ENCODE assay signal across 3 cellular contexts in the genomic region with DNA sequence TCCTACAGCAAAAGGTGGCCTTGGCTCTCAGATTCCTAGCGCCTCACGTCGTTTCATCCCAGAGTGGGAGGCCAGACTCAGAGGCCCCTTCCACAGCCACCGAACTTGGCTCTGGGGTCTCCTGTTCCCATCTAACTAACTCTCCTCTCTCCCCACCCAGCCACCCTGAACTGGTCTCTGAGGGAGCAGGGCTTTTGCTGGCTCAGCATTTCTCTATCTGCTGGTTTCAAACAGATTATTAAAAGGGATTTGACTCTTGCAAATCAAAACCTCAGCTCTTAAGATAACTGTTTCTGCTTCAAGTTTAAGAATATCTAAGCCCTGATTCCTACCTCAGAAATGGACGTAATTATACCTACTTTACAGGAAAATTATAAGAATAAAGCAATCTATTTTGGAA.
A peak's percentile ranks its signal among the peaks of the same experiment; 100 is the strongest.
TF ChIP-seq lines count a peak whose summit lies in the region.

No MANE protein-coding gene starts in this region.

TF ChIP-seq in A549, 52 proteins besides CTCF, POLR2A, EP300 and RAD21:
- TF ChIP-seq NPAS2 (CRISPR knock-in tag; IDR thresholded peaks at IDR 0.05; ENCODE audit: borderline replicate concordance), result no peak
- TF ChIP-seq CHD4 (IDR thresholded peaks at IDR 0.05; ENCODE audit: borderline replicate concordance), result no peak
- peak; percentile 93 for TF ChIP-seq MAFK (IDR thresholded peaks at IDR 0.05; ENCODE audit: partially characterized antibody)
TF ChIP-seq in A549: peak in this region for 1.

TF ChIP-seq in IMR-90, 13 proteins besides CTCF, POLR2A, EP300 and RAD21:
- TF ChIP-seq CHD1 (IDR thresholded peaks at IDR 0.05; ENCODE audit: low read depth, low read length), result no peak
- TF ChIP-seq MAFK (IDR thresholded peaks at IDR 0.05; ENCODE audit: low read depth, low read length), result peak; percentile 92
- TF ChIP-seq RCOR1 (IDR thresholded peaks at IDR 0.05; ENCODE audit: insufficient replicate concordance, low read length), result no peak

TF ChIP-seq in K562, 482 proteins besides CTCF, POLR2A, EP300 and RAD21:
- no peak for TF ChIP-seq SPI1 (IDR thresholded peaks at IDR 0.05; ENCODE audit: borderline replicate concordance, low read depth, low read length)
- peak; percentile 92 for TF ChIP-seq MAFK (IDR thresholded peaks at IDR 0.05; ENCODE audit: low read length)
- TF ChIP-seq MAFG (tag; conservative IDR thresholded peaks at IDR 0.05), result peak; percentile 90
- TF ChIP-seq MAFF (IDR thresholded peaks at IDR 0.05; ENCODE audit: low read length), result peak; percentile 90
- peak; percentile 85 for TF ChIP-seq C11orf30 (IDR thresholded peaks at IDR 0.05; ENCODE audit: low read depth)
- peak; percentile 89 for TF ChIP-seq ZNF316 (IDR thresholded peaks at IDR 0.05)
